In the genomic region with DNA sequence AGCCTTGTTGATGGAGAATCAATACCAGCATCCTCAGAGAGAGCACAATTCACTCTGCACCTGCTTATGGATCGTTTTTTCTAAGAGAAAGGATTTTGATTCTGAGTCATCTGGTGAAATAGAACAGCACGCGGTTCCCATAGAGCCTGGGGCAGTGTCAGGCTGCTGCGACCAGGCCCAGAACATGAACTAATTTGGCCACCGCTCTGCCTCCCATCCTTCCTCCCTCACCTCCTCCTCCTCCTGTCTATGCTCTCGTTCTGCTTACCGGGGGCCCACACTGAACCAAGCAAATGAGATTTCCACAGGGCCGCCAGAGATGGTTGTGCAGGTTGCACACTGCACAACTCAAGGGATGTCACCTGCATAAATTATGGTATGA, we compare ENCODE assay signal across 20 cellular contexts. TPM values are rescaled to one million over a fixed set of nuclear protein-coding genes. Genes with fewer than 3 reads are reported as not detected.
"Had no signal": no experiment of that assay in that cellular context is flagged by ENCODE, and none has a peak within 500 bp of the region (broad histone marks: within the 10 kb centered on the region; RNA-seq: fewer than 3 reads in every experiment).

No MANE protein-coding gene starts in this region.

- H3K4me3 ChIP-seq: adrenal gland, dorsolateral prefrontal cortex, lower lobe of right lung had no signal

- H3K27me3 ChIP-seq: adrenal gland had no signal

- FAIRE-seq: astrocyte, TTC549 had no signal

- H3K27ac ChIP-seq: epithelial cell of prostate, lower lobe of right lung had no signal

- H3K9me3 ChIP-seq: adrenal gland, lower lobe of right lung had no signal

- H3K36me3 ChIP-seq: adrenal gland, lower lobe of right lung had no signal

- H3K4me1 ChIP-seq: adrenal gland, lower lobe of right lung had no signal

- DNase-seq: activated CD4-positive, alpha-beta T cell treated with anti-CD3 and anti-CD28 coated beads for 36 hours; activated CD4-positive, alpha-beta T cell treated with anti-CD3 and anti-CD28 coated beads, Interleukin-2, amount 50 U/mL, for 48 hours; activated gamma-delta T cell; dorsolateral prefrontal cortex; foreskin melanocyte; islet precursor cell; lower lobe of right lung; naive thymus-derived CD8-positive, alpha-beta T cell; nucleus accumbens; stimulated activated naive CD4-positive, alpha-beta T cell; T-helper 17 cell had no signal

- ATAC-seq: activated CD4-positive, alpha-beta T cell treated with anti-CD3 and anti-CD28 coated beads for 36 hours; lower lobe of right lung; naive thymus-derived CD8-positive, alpha-beta T cell; T-helper 17 cell; WTC11 had no signal

RNA-seq across cellular contexts. Expression of gene CACNG1, which starts 25.2 kb away (rescaled TPM):
- total RNA-seq: activated CD4-positive, alpha-beta T cell treated with anti-CD3 and anti-CD28 coated beads for 36 hours; astrocyte; fibroblast of lung; lower lobe of right lung; mesenteric fat pad; naive thymus-derived CD8-positive, alpha-beta T cell; renal cortical epithelial cell; T-helper 17 cell; ureter; WTC11 had no signal
- polyA plus RNA-seq: fibroblast of lung; naive thymus-derived CD8-positive, alpha-beta T cell had no signal

RNA-seq across cellular contexts. Expression of gene CACNG4, which starts 54.6 kb away (rescaled TPM):
- total RNA-seq: activated CD4-positive, alpha-beta T cell treated with anti-CD3 and anti-CD28 coated beads for 36 hours; fibroblast of lung; mesenteric fat pad; naive thymus-derived CD8-positive, alpha-beta T cell; renal cortical epithelial cell; T-helper 17 cell had no signal
- polyA plus RNA-seq: fibroblast of lung; naive thymus-derived CD8-positive, alpha-beta T cell had no signal
